ENCODE assay signal across 8 cellular contexts in the genomic region with DNA sequence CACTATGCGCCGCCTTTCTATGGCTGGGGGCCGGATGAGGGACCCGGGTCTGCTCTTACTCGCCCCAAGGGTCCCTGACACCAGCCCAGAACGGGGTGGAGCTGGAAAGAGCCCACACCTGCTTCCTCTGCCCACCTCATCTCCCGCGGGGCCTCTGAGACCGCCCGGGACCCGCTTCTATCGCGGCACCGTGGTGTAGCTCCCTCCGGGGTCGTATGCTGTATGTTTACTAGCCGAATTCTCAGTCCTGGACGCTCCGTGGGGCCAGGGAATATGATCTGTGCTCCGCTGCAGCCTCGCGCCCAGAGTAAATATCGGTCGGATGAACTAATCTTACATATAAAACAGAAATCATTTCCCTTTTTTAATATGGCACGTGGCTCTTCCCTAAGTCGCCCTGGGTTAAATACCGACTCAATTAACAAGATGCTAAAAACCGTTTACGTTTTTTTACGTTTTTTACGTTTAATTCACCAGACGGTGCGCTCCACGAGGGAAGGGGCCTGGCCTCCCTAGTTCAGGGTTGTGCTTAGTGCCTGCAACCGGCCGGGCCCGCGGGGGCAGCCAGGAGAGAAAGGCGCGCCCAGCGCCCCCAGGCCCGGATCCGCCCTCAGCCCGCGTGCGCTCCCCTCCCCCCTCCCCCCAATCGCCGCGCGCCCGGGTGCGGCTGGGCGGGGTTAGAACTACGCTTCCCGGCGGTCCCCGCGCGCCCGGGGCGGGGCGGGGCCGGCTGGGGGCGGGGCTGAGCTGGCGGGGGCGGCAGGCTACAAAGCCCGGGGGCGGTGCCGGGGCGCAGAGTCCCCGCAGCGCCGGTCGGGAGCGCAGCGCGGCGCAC. TPM values are rescaled to one million over a fixed set of nuclear protein-coding genes. Genes with fewer than 3 reads are reported as not detected.
DNase-seq lines count a peak whose midpoint lies in the region; ATAC-seq and TF ChIP-seq lines count a peak whose summit lies in the region.

A gene (plus strand): TSS at position 793 of the 835 bp plus-strand sequence. CDS start 186 bp downstream, outside the sequence.

- no peaks in the 10 kb centered on the region for H3K9me3 Mint-ChIP-seq in natural killer cell

- DNase-seq in BJ (ENCODE audit: low read depth) (no peak), Panc1 (ENCODE audit: low read depth, low spot score) (no peak), fibroblast of mammary gland (ENCODE audit: low read depth) (peak; percentile 44), natural killer cell (peak; percentile 64)
- peak; percentile 43 to 73 for DNase-seq in activated T-helper 1 cell treated with anti-CD3 and anti-CD28 coated beads, Interleukin-2, amount 50 U/mL, for 16 hours (ENCODE audit: low read depth in 1 of 2, low spot score in 1 of 2)
- peak; percentile 54 to 81 (median 76) for DNase-seq in stimulated activated naive CD4-positive, alpha-beta T cell (lab: John Stamatoyannopoulos, UW)

- CTCF ChIA-PET in BJ (lab: Yijun Ruan, JAX) (interaction anchor here (1.0 to 2.0 kb wide), 4 partner anchors 8 to 111 kb away, joined by 3 to 13 read pairs (median 4); no protein-coding TSS in a partner anchor), Panc1 (lab: Charles Lee) (interaction anchor here (0.6 to 1.0 kb wide), 2 partner anchors 48 to 108 kb away, joined by 3 read pairs; no protein-coding TSS in a partner anchor)

- POLR2A ChIA-PET in BJ (lab: Charles Lee) (no interaction called here), Panc1 (lab: Charles Lee) (no interaction called here)

- H3K4me3 ChIP-seq in BJ (ENCODE audit: low read depth, low read length) (peak within 1 kb of the TSS; percentile 72), Panc1 (ENCODE audit: low read depth in 2 of 2, low read length in 2 of 2) (peak within 1 kb of the TSS; percentile 66 to 68), fibroblast of mammary gland (ENCODE audit: control insufficient read depth, low read depth, low read length) (peak within 1 kb of the TSS; percentile 51)

- intact Hi-C loops in Panc1 (cut with micrococcal nuclease; ENCODE audit: unreplicated experiment) (no loop called here), natural killer cell (cut with micrococcal nuclease) (loop anchor here (5.0 to 10.0 kb wide), 2 partner anchors 81 to 324 kb away; a partner anchor contains a TSS)

- in situ Hi-C loops in Panc1 (cut with HindIII; ENCODE audit: low pct_unique_long_range_greater_than_20kb, low sequenced_read_pairs): no loop called here

- H3K36me3 ChIP-seq in BJ (ENCODE audit: control insufficient read depth, insufficient read depth, low read length): peaks cover 8% of the 10 kb centered on the region
- H3K36me3 ChIP-seq in Panc1 (ENCODE audit: control insufficient read depth, insufficient read depth, low read length): peaks cover 2% of the 10 kb centered on the region; the same call in 1 of the 2 replicates

- peak within 1 kb of the TSS; percentile 95 for H3K4me3 Mint-ChIP-seq in natural killer cell

- peak; percentile 51 for ATAC-seq in GM19035 (IDR thresholded peaks at IDR 0.05; ENCODE audit: unreplicated experiment)
- peak; percentile 53 for ATAC-seq in HG03439 (IDR thresholded peaks at IDR 0.05; ENCODE audit: unreplicated experiment)
- ATAC-seq in Panc1: peak; percentile 89
- ATAC-seq in natural killer cell: peak; percentile 58 to 82 (median 60)

- H3K36me3 Mint-ChIP-seq in natural killer cell: no peaks in the 10 kb centered on the region

- H3K4me1 ChIP-seq in Panc1 (ENCODE audit: control insufficient read depth, insufficient read depth, low read length): peaks cover 20% of the 10 kb centered on the region

- peak within 1 kb of the TSS; percentile 89 for H3K27ac ChIP-seq in Panc1 (ENCODE audit: low read length)

- BruUV-seq in Panc1 (replicated peaks; lab: Mats Ljungman, UMichigan): no TSS peak

- H3K27me3 ChIP-seq in BJ (ENCODE audit: control insufficient read depth, insufficient read depth, low read length) (no peaks in the 10 kb centered on the region), Panc1 (ENCODE audit: control insufficient read depth, insufficient read depth, low read length) (no peaks in the 10 kb centered on the region)

- peaks cover 26 to 46% of the 10 kb centered on the region in 2 donors for H3K4me1 Mint-ChIP-seq in natural killer cell

- H3K27ac Mint-ChIP-seq in natural killer cell: peak within 1 kb of the TSS; percentile 92 to 95

- no peaks in the 10 kb centered on the region for H3K9me3 ChIP-seq in Panc1 (ENCODE audit: control insufficient read depth, insufficient read depth, low read depth, low read length)

- TF ChIP-seq CTCF in BJ (IDR thresholded peaks at IDR 0.05; ENCODE audit: insufficient read depth, low read depth, low read length) (no peak), Panc1 (IDR thresholded peaks at IDR 0.05) (no peak), fibroblast of mammary gland (conservative IDR thresholded peaks at IDR 0.05; ENCODE audit: control insufficient read depth, insufficient read depth, low read depth, low read length) (no peak), natural killer cell (IDR thresholded peaks at IDR 0.05) (no peak)

- no peaks in the 10 kb centered on the region for H3K27me3 Mint-ChIP-seq in natural killer cell (ENCODE audit: low read depth in 2 of 2)

RNA-seq across cellular contexts. Expression of the gene that starts here (rescaled TPM):
- polyA plus RNA-seq in BJ (2011; rRNA removed): 3.2 and 5.2 TPM in 2 replicates
- 1.5 and 2.2 TPM in 2 replicates for polyA minus RNA-seq in BJ (2011; rRNA and poly(A)+ RNA removed)
- total RNA-seq in Panc1 (2021; ENCODE audit: unreplicated experiment): 39.9 TPM
- 61.1 TPM for polyA plus RNA-seq in Panc1 (2012; ENCODE audit: insufficient read length)
- total RNA-seq in natural killer cell: 100 to 1,000 TPM; 217 to 392 (median 264) TPM

Comparison
In these comparisons a context has a peak if more than half of its experiments do, and no peak if none do; other contexts are left out.
1. DNase-seq: peak in activated T-helper 1 cell treated with anti-CD3 and anti-CD28 coated beads, Interleukin-2, amount 50 U/mL, for 16 hours (2 of 2), fibroblast of mammary gland (single experiment), natural killer cell (single experiment) and stimulated activated naive CD4-positive, alpha-beta T cell (6 of 6); none in BJ (single experiment) and Panc1 (single experiment).
2. Peak in every context shown above with its lines, with median percentiles within 50 percentile points of each other: H3K4me3 ChIP-seq and ATAC-seq.